ENCODE assay signal across 24 cellular contexts in genomic region chr10:4006051-4006450, GRCh38.
A peak's percentile ranks its signal among the peaks of the same experiment; 100 is the strongest.
DNase-seq lines count a peak whose midpoint lies in the region; ATAC-seq and TF ChIP-seq lines count a peak whose summit lies in the region.
"Had no signal": no experiment of that assay in that cellular context is flagged by ENCODE, and none has a peak within 500 bp of the region (broad histone marks: within the 10 kb centered on the region; RNA-seq: fewer than 3 reads in every experiment).

No MANE protein-coding gene starts in this region.

- no peak for TF ChIP-seq POLR2A in sigmoid colon (IDR thresholded peaks at IDR 0.05)

- intact Hi-C loops in CD14-positive monocyte (cut with micrococcal nuclease) (no loop called here), left ventricle myocardium superior (cut with micrococcal nuclease) (no loop called here), sigmoid colon (cut with DNase I) (no loop called here)

- WGBS in sigmoid colon, 2 donors = 52 to 84% methylated on average over 8 of the region's 8 CpGs

- H3K4me3 Mint-ChIP-seq in CD14-positive monocyte = peak overlapping the region; percentile 29 to 69
- H3K4me3 Mint-ChIP-seq: activated CD4-positive, alpha-beta T cell treated with anti-CD3 and anti-CD28 coated beads, Interleukin-2, amount 10 ng/mL, durations not matched to agents 7 days and 5 days; CD4-positive, alpha-beta memory T cell had no signal

- no peak for TF ChIP-seq CTCF in CD14-positive monocyte (IDR thresholded peaks at IDR 0.05)
- no peak for TF ChIP-seq CTCF in sigmoid colon (IDR thresholded peaks at IDR 0.05)

- H3K9me3 ChIP-seq in sigmoid colon = no peaks in the 10 kb centered on the region
- H3K9me3 ChIP-seq: SJCRH30 had no signal

- H3K9me3 Mint-ChIP-seq in CD14-positive monocyte = peaks cover 0 to 7% (median 5%) of the 10 kb centered on the region in 7 donors

- H3K27ac ChIP-seq in sigmoid colon = peak overlapping the region in 3 of 4 donors; percentile 58 to 67 (median 62)
- H3K27ac ChIP-seq: HL-60, SJCRH30, WERI-Rb-1 had no signal

- no peaks in the 10 kb centered on the region for H3K36me3 ChIP-seq in sigmoid colon
- H3K36me3 ChIP-seq: SJCRH30, WERI-Rb-1 had no signal

- H3K27me3 ChIP-seq in sigmoid colon = no peaks in the 10 kb centered on the region
- H3K27me3 ChIP-seq: SJCRH30 had no signal

- peaks cover under 1 to 8% (median 2%) of the 10 kb centered on the region in 3 donors for H3K27me3 Mint-ChIP-seq in CD14-positive monocyte (ENCODE audit: low read depth in 3 of 3)
- H3K27me3 Mint-ChIP-seq: CD4-positive, alpha-beta memory T cell had no signal

- H3K36me3 Mint-ChIP-seq in CD14-positive monocyte = no peaks in the 10 kb centered on the region
- H3K36me3 Mint-ChIP-seq: CD4-positive, alpha-beta memory T cell had no signal

- H3K27ac Mint-ChIP-seq in CD14-positive monocyte = peak overlapping the region; percentile 23 to 78 (median 50)
- H3K27ac Mint-ChIP-seq: activated CD4-positive, alpha-beta T cell treated with anti-CD3 and anti-CD28 coated beads, Interleukin-2, amount 10 ng/mL, durations not matched to agents 7 days and 5 days; activated T-helper 2 cell treated with anti-CD3 and anti-CD28 coated beads, Interferon-gamma antibody, Interleukin-2, Interleukin-4, amounts not matched to agents 10 μg/mL and 5 μg/mL and 100 μg/mL, durations not matched to agents 14 hours and 24 hours and 36 hours; CD4-positive, alpha-beta memory T cell had no signal

- H3K4me1 ChIP-seq in sigmoid colon = peaks cover 0 to 17% (median 14%) of the 10 kb centered on the region in 4 donors
- H3K4me1 ChIP-seq: SJCRH30 had no signal

- peaks cover 19% of the 10 kb centered on the region for H3K4me1 Mint-ChIP-seq in CD14-positive monocyte
- H3K4me1 Mint-ChIP-seq: activated CD4-positive, alpha-beta T cell treated with anti-CD3 and anti-CD28 coated beads, Interleukin-2, amount 10 ng/mL, durations not matched to agents 7 days and 5 days had no signal

- DNase-seq in CD14-positive monocyte (ENCODE audit: low spot score) = no peak
- peak; percentile 57 for DNase-seq in MV-4-11 (lab: John Stamatoyannopoulos, UW)
- DNase-seq in left ventricle myocardium superior = peak; percentile 46
- DNase-seq in sigmoid colon = peak; percentile 80
- DNase-seq in HPDE6-E6E7 (ENCODE audit: extremely low spot score) = no peak
- DNase-seq in GM19240 (ENCODE audit: insufficient read length, low spot score) = no peak
- no peak for DNase-seq in NK-92 treated with Interleukin-12 subunit alpha and Interleukin-12 subunit beta, amount 100 ng/mL, for 24 hours (lab: John Stamatoyannopoulos, UW)
- DNase-seq: activated CD4-positive, alpha-beta T cell treated with anti-CD3 and anti-CD28 coated beads, Interleukin-2, amount 10 ng/mL, durations not matched to agents 7 days and 5 days; activated CD8-positive, alpha-beta memory T cell treated with anti-CD3 and anti-CD28 coated beads, Interleukin-2, amount 50 U/mL, for 48 hours; CD4-positive, alpha-beta memory T cell; cerebellar nuclear complex; DMS153; erythroblast; foreskin fibroblast; mammary epithelial cell; NCI-H146; NCI-H2171; NCI-H69; nucleus accumbens; SJCRH30; T-helper 1 cell; WERI-Rb-1 had no signal

- peak; percentile 55 for ATAC-seq in left ventricle myocardium superior

- no peak overlapping the region for H3K4me3 ChIP-seq in sigmoid colon
- H3K4me3 ChIP-seq: SJCRH30 had no signal

- peak in 2 of 4 donors; percentile 36 to 49 for TF ChIP-seq EP300 in sigmoid colon (IDR thresholded peaks at IDR 0.05)

Comparison
In these comparisons a context has a peak if more than half of its experiments do, and no peak if none do; other contexts are left out.
1. DNase-seq: peak in MV-4-11 (single experiment), left ventricle myocardium superior (single experiment) and sigmoid colon (single experiment); none in CD14-positive monocyte (single experiment), HPDE6-E6E7 (single experiment), GM19240 (single experiment) and NK-92 treated with Interleukin-12 subunit alpha and Interleukin-12 subunit beta, amount 100 ng/mL, for 24 hours (single experiment).